ENCODE assay signal across 17 cellular contexts in the genomic region with DNA sequence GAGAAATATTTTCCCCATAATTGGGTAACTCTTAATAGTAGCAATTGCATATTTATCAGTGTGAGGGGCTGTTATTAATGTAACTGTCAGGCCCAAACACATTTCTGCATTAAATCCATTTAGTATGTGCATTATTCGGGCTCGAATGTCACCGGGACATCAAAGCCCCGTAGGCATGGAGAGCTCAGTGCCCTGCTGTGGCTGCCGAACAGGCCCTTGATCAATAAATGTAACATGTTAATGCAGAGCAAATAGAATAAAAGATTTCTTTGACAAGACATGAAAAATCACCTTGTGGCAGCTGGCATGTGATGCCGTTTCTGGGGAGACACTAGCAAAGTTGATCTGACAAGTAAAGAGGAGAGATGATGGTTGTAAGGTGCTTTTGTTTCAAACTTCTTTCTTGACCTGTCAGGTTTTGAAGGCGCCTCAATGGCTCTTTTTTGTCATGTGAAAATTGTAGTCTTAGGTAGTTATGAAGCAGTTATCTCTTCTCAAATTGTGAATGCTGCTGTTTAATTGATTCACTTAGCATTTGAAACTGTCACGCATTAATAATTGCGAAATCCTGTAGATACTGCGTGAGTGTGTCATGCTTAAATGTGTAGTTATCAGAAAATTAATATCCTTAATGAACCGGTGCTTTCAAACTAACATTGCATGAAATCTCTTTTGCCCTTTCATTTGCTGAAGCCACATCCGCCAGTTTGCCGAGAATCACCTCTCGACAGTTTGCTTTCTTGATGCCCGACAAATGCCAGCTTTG. TPM values are rescaled to one million over a fixed set of nuclear protein-coding genes. Genes with fewer than 3 reads are reported as not detected.
"Had no signal": no experiment of that assay in that cellular context is flagged by ENCODE, and none has a peak within 500 bp of the region (broad histone marks: within the 10 kb centered on the region; RNA-seq: fewer than 3 reads in every experiment).

No MANE protein-coding gene starts in this region.

- DNase-seq: activated CD4-positive, alpha-beta T cell treated with anti-CD3 and anti-CD28 coated beads for 1 hour; activated CD4-positive, alpha-beta T cell treated with anti-CD3 and anti-CD28 coated beads, Interleukin-2, amount 50 U/mL, for 48 hours; activated CD8-positive, alpha-beta memory T cell treated with anti-CD3 and anti-CD28 coated beads, Interleukin-2, amount 10 ng/mL, durations not matched to agents 7 days and 5 days; activated gamma-delta T cell; activated naive CD8-positive, alpha-beta T cell treated with anti-CD3 and anti-CD28 coated beads, Interleukin-2, amount 10 ng/mL, durations not matched to agents 7 days and 5 days; activated T-cell treated with anti-CD3 and anti-CD28 coated beads, Interleukin-2, amount 50 U/mL, for 24 hours; anterior cingulate cortex; dermis blood vessel endothelial cell; glutamatergic neuron; natural killer cell; stimulated activated CD4-positive, alpha-beta T cell treated with anti-CD3 and anti-CD28 coated beads, Interleukin-4, amount 100 ng/mL, for 24 hours; testis had no signal

- H3K4me1 ChIP-seq: breast epithelium had no signal

- H3K27me3 ChIP-seq: breast epithelium, esophagus muscularis mucosa, testis had no signal

- H3K9me3 ChIP-seq: breast epithelium, esophagus muscularis mucosa, testis had no signal

- H3K27ac Mint-ChIP-seq: activated CD8-positive, alpha-beta memory T cell treated with anti-CD3 and anti-CD28 coated beads, Interleukin-2, amount 10 ng/mL, durations not matched to agents 7 days and 5 days; activated naive CD8-positive, alpha-beta T cell treated with anti-CD3 and anti-CD28 coated beads, Interleukin-2, amount 10 ng/mL, durations not matched to agents 7 days and 5 days; activated T-cell treated with anti-CD3 and anti-CD28 coated beads, Interleukin-2, amount 50 U/mL, for 24 hours; natural killer cell; stimulated activated naive CD8-positive, alpha-beta T cell treated with anti-CD3 and anti-CD28 coated beads, Interleukin-15, Interleukin-2, amounts not matched to agents 100 ng/mL and 50 ng/mL, for 24 hours; T-helper 2 cell treated with Interferon-gamma antibody and Interleukin-4, amounts not matched to agents 5 μg/mL and 100 μg/mL, for 36 hours had no signal

- H3K27ac ChIP-seq: breast epithelium, esophagus muscularis mucosa, testis had no signal

- H3K36me3 Mint-ChIP-seq: activated CD8-positive, alpha-beta memory T cell treated with anti-CD3 and anti-CD28 coated beads, Interleukin-2, amount 10 ng/mL, durations not matched to agents 7 days and 5 days; activated naive CD8-positive, alpha-beta T cell treated with anti-CD3 and anti-CD28 coated beads, Interleukin-2, amount 10 ng/mL, durations not matched to agents 7 days and 5 days; natural killer cell had no signal

- H3K27me3 Mint-ChIP-seq: activated CD8-positive, alpha-beta memory T cell treated with anti-CD3 and anti-CD28 coated beads, Interleukin-2, amount 10 ng/mL, durations not matched to agents 7 days and 5 days; activated naive CD8-positive, alpha-beta T cell treated with anti-CD3 and anti-CD28 coated beads, Interleukin-2, amount 10 ng/mL, durations not matched to agents 7 days and 5 days had no signal

- H3K4me3 ChIP-seq: breast epithelium, testis had no signal

- H3K36me3 ChIP-seq: breast epithelium had no signal

- ATAC-seq: activated CD8-positive, alpha-beta memory T cell treated with anti-CD3 and anti-CD28 coated beads, Interleukin-2, amount 10 ng/mL, durations not matched to agents 7 days and 5 days; left lobe of liver; natural killer cell had no signal

- H3K4me1 Mint-ChIP-seq: activated CD8-positive, alpha-beta memory T cell treated with anti-CD3 and anti-CD28 coated beads, Interleukin-2, amount 10 ng/mL, durations not matched to agents 7 days and 5 days; activated naive CD8-positive, alpha-beta T cell treated with anti-CD3 and anti-CD28 coated beads, Interleukin-2, amount 10 ng/mL, durations not matched to agents 7 days and 5 days; natural killer cell had no signal

- H3K4me3 Mint-ChIP-seq: activated CD8-positive, alpha-beta memory T cell treated with anti-CD3 and anti-CD28 coated beads, Interleukin-2, amount 10 ng/mL, durations not matched to agents 7 days and 5 days; activated naive CD8-positive, alpha-beta T cell treated with anti-CD3 and anti-CD28 coated beads, Interleukin-2, amount 10 ng/mL, durations not matched to agents 7 days and 5 days; activated T-cell treated with anti-CD3 and anti-CD28 coated beads, Interleukin-2, amount 50 U/mL, for 24 hours; natural killer cell; stimulated activated naive CD8-positive, alpha-beta T cell treated with anti-CD3 and anti-CD28 coated beads, Interleukin-15, Interleukin-2, amounts not matched to agents 100 ng/mL and 50 ng/mL, for 24 hours; T-helper 2 cell treated with Interferon-gamma antibody and Interleukin-4, amounts not matched to agents 5 μg/mL and 100 μg/mL, for 36 hours had no signal

RNA-seq across cellular contexts. Expression of gene LRMDA, which starts 19.4 kb away (rescaled TPM):
- total RNA-seq: activated CD8-positive, alpha-beta memory T cell treated with anti-CD3 and anti-CD28 coated beads, Interleukin-2, amount 10 ng/mL, durations not matched to agents 7 days and 5 days; activated naive CD8-positive, alpha-beta T cell treated with anti-CD3 and anti-CD28 coated beads, Interleukin-2, amount 10 ng/mL, durations not matched to agents 7 days and 5 days had no signal
